31 cellular contexts compared by ENCODE assay signal in the genomic region with DNA sequence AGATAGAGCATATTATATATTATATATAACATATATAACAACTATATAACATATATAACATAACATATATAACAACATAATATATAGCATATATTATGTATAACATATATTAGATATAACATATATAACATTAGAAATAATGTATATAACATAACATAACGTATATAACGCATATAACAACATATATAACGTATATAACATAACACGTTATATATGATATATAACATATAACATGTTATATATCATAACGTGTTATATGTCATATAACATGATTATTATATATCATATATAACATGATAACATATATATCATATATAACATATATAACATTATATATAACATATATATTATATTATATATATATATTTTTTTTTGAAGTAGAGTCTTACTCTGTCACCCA.
"Had no signal": no experiment of that assay in that cellular context is flagged by ENCODE, and none has a peak within 500 bp of the region (broad histone marks: within the 10 kb centered on the region; RNA-seq: fewer than 3 reads in every experiment).

No MANE protein-coding gene starts in this region.

- H3K9me3 ChIP-seq: adrenal gland, body of pancreas, colonic mucosa, gastrocnemius medialis, heart left ventricle had no signal

- H3K27ac Mint-ChIP-seq: activated CD4-positive, alpha-beta memory T cell treated with anti-CD3 and anti-CD28 coated beads for 36 hours; activated CD4-positive, alpha-beta T cell treated with anti-CD3 and anti-CD28 coated beads for 36 hours; activated CD4-positive, alpha-beta T cell treated with anti-CD3 and anti-CD28 coated beads, Interleukin-2, amount 10 ng/mL, durations not matched to agents 24 days and 14 days; activated CD8-positive, alpha-beta memory T cell treated with anti-CD3 and anti-CD28 coated beads, Interleukin-2, amount 10 ng/mL, durations not matched to agents 7 days and 5 days; activated CD8-positive, alpha-beta T cell treated with anti-CD3 and anti-CD28 coated beads, Interleukin-2, amount 10 ng/mL, durations not matched to agents 7 days and 5 days; activated naive CD4-positive, alpha-beta T cell treated with anti-CD3 and anti-CD28 coated beads for 36 hours; activated naive CD8-positive, alpha-beta T cell; activated T-helper 1 cell treated with anti-CD3 and anti-CD28 coated beads, Interleukin-12 subunit alpha, Interleukin-12 subunit beta, Interleukin-2, Interleukin-4 antibody, amounts not matched to agents 30 ng/mL and 10 ng/mL and 1 ng/mL, durations not matched to agents 14 hours and 24 hours and 36 hours; activated T-helper 2 cell treated with anti-CD3 and anti-CD28 coated beads, Interferon-gamma antibody, Interleukin-2, Interleukin-4, amounts not matched to agents 10 μg/mL and 5 μg/mL and 100 μg/mL, durations not matched to agents 14 hours and 24 hours and 36 hours; T-helper 2 cell treated with Interferon-gamma antibody and Interleukin-4, amounts not matched to agents 5 μg/mL and 100 μg/mL, for 36 hours had no signal

- DNase-seq: activated CD4-positive, alpha-beta memory T cell treated with anti-CD3 and anti-CD28 coated beads for 36 hours; activated CD4-positive, alpha-beta T cell treated with anti-CD3 and anti-CD28 coated beads for 36 hours; activated CD4-positive, alpha-beta T cell treated with anti-CD3 and anti-CD28 coated beads, Interleukin-2, amount 10 ng/mL, durations not matched to agents 24 days and 14 days; activated CD4-positive, CD25-positive, alpha-beta regulatory T cell; activated CD4-positive, CD25-positive, alpha-beta regulatory T cell treated with anti-CD3 and anti-CD28 coated beads, Interleukin-2, amount 50 U/mL, for 72 hours; activated CD8-positive, alpha-beta memory T cell treated with anti-CD3 and anti-CD28 coated beads, Interleukin-2, amount 10 ng/mL, durations not matched to agents 7 days and 5 days; activated CD8-positive, alpha-beta memory T cell treated with anti-CD3 and anti-CD28 coated beads, Interleukin-2, amount 50 U/mL, for 4 hours; activated CD8-positive, alpha-beta T cell treated with anti-CD3 and anti-CD28 coated beads, Interleukin-2, amount 10 ng/mL, durations not matched to agents 7 days and 5 days; activated effector memory CD4-positive, alpha-beta T cell treated with anti-CD3 and anti-CD28 coated beads, Interleukin-2, amount 50 U/mL, for 16 hours; activated naive CD4-positive, alpha-beta T cell treated with anti-CD3 and anti-CD28 coated beads for 36 hours; activated T-cell treated with anti-CD3 and anti-CD28 coated beads, Interleukin-2, amount 50 U/mL, for 1 hour; activated T-cell treated with anti-CD3 and anti-CD28 coated beads, Interleukin-2, amount 50 U/mL, for 48 hours; adrenal gland; amygdala; aorta; body of pancreas; caudate nucleus; colonic mucosa; effector CD8-positive, alpha-beta T cell; foreskin fibroblast; gastrocnemius medialis; glutamatergic neuron; heart left ventricle; T-helper 1 cell; T-helper 17 cell; T1000 had no signal

- H3K27ac ChIP-seq: adrenal gland, body of pancreas, colonic mucosa, gastrocnemius medialis, heart left ventricle had no signal

- H3K27me3 ChIP-seq: adrenal gland, body of pancreas, colonic mucosa, gastrocnemius medialis, heart left ventricle had no signal

- H3K9me3 Mint-ChIP-seq: activated CD4-positive, alpha-beta memory T cell treated with anti-CD3 and anti-CD28 coated beads for 36 hours; activated CD4-positive, alpha-beta T cell treated with anti-CD3 and anti-CD28 coated beads, Interleukin-2, amount 10 ng/mL, durations not matched to agents 24 days and 14 days; activated naive CD4-positive, alpha-beta T cell treated with anti-CD3 and anti-CD28 coated beads for 36 hours; activated T-helper 1 cell treated with anti-CD3 and anti-CD28 coated beads, Interleukin-12 subunit alpha, Interleukin-12 subunit beta, Interleukin-2, Interleukin-4 antibody, amounts not matched to agents 30 ng/mL and 10 ng/mL and 1 ng/mL, durations not matched to agents 14 hours and 24 hours and 36 hours; activated T-helper 2 cell treated with anti-CD3 and anti-CD28 coated beads, Interferon-gamma antibody, Interleukin-2, Interleukin-4, amounts not matched to agents 10 μg/mL and 5 μg/mL and 100 μg/mL, durations not matched to agents 14 hours and 24 hours and 36 hours; T-helper 2 cell treated with Interferon-gamma antibody and Interleukin-4, amounts not matched to agents 5 μg/mL and 100 μg/mL, for 36 hours had no signal

- H3K36me3 ChIP-seq: colonic mucosa had no signal

- H3K27me3 Mint-ChIP-seq: activated CD4-positive, alpha-beta memory T cell treated with anti-CD3 and anti-CD28 coated beads for 36 hours; activated CD4-positive, alpha-beta T cell treated with anti-CD3 and anti-CD28 coated beads for 36 hours; activated CD4-positive, alpha-beta T cell treated with anti-CD3 and anti-CD28 coated beads, Interleukin-2, amount 10 ng/mL, durations not matched to agents 24 days and 14 days; activated CD8-positive, alpha-beta memory T cell treated with anti-CD3 and anti-CD28 coated beads, Interleukin-2, amount 10 ng/mL, durations not matched to agents 7 days and 5 days; activated naive CD8-positive, alpha-beta T cell; T-helper 17 cell had no signal

- H3K4me3 Mint-ChIP-seq: activated CD4-positive, alpha-beta memory T cell treated with anti-CD3 and anti-CD28 coated beads for 36 hours; activated CD4-positive, alpha-beta T cell treated with anti-CD3 and anti-CD28 coated beads for 36 hours; activated CD4-positive, alpha-beta T cell treated with anti-CD3 and anti-CD28 coated beads, Interleukin-2, amount 10 ng/mL, durations not matched to agents 24 days and 14 days; activated CD8-positive, alpha-beta memory T cell treated with anti-CD3 and anti-CD28 coated beads, Interleukin-2, amount 10 ng/mL, durations not matched to agents 7 days and 5 days; activated CD8-positive, alpha-beta T cell treated with anti-CD3 and anti-CD28 coated beads, Interleukin-2, amount 10 ng/mL, durations not matched to agents 7 days and 5 days; activated naive CD4-positive, alpha-beta T cell treated with anti-CD3 and anti-CD28 coated beads for 36 hours; T-helper 2 cell treated with Interferon-gamma antibody and Interleukin-4, amounts not matched to agents 5 μg/mL and 100 μg/mL, for 36 hours had no signal

- H3K4me3 ChIP-seq: adrenal gland, body of pancreas, colonic mucosa, gastrocnemius medialis, heart left ventricle had no signal

- ATAC-seq: activated CD4-positive, alpha-beta T cell treated with anti-CD3 and anti-CD28 coated beads for 36 hours; activated CD8-positive, alpha-beta memory T cell treated with anti-CD3 and anti-CD28 coated beads, Interleukin-2, amount 10 ng/mL, durations not matched to agents 7 days and 5 days; activated CD8-positive, alpha-beta T cell treated with anti-CD3 and anti-CD28 coated beads, Interleukin-2, amount 10 ng/mL, durations not matched to agents 7 days and 5 days; body of pancreas; esophagus mucosa; gastrocnemius medialis; heart left ventricle; T-helper 17 cell had no signal
